Comparison of ENCODE assay signal across 9 cellular contexts in genomic region chr1:12177156-12177998, GRCh38. TPM values are rescaled to one million over a fixed set of nuclear protein-coding genes. Genes with fewer than 3 reads are reported as not detected.
DNase-seq lines count a peak whose midpoint lies in the region; ATAC-seq, FAIRE-seq and TF ChIP-seq lines count a peak whose summit lies in the region.
"Had no signal": no experiment of that assay in that cellular context is flagged by ENCODE, and none has a peak within 500 bp of the region (broad histone marks: within the 10 kb centered on the region; RNA-seq: fewer than 3 reads in every experiment).

No MANE protein-coding gene starts in this region.

- H3K36me3 Mint-ChIP-seq in MCF 10A (ENCODE audit: insufficient read depth, unreplicated experiment) = no peaks in the 10 kb centered on the region
- H3K36me3 Mint-ChIP-seq in activated T-helper 17 cell treated with anti-CD3 and anti-CD28 coated beads, Interleukin-2, amount 50 U/mL, for 72 hours (ENCODE audit: low read depth) = peaks cover 100% of the 10 kb centered on the region

- CTCF ChIA-PET in MCF 10A (lab: Yijun Ruan, JAX) = interaction anchor here (0.6 to 0.8 kb wide), 2 partner anchors 31 to 247 kb away, joined by 3 to 4 read pairs; no protein-coding TSS in a partner anchor

- peaks cover 6% of the 10 kb centered on the region for H3K4me1 Mint-ChIP-seq in MCF 10A (ENCODE audit: insufficient read depth, unreplicated experiment)
- peaks cover 60% of the 10 kb centered on the region for H3K4me1 Mint-ChIP-seq in activated T-helper 17 cell treated with anti-CD3 and anti-CD28 coated beads, Interleukin-2, amount 50 U/mL, for 72 hours

- intact Hi-C loops in breast epithelium (cut with DNase I; ENCODE audit: low total_unique reads) (no loop called here), MCF 10A (cut with micrococcal nuclease) (no loop called here), lower lobe of right lung (cut with DNase I) (no loop called here), transverse colon (cut with DNase I; ENCODE audit: low total_unique reads) (no loop called here)

- peaks cover 17% of the 10 kb centered on the region for H3K27me3 Mint-ChIP-seq in MCF 10A (ENCODE audit: insufficient read depth, unreplicated experiment)
- H3K27me3 Mint-ChIP-seq in activated T-helper 17 cell treated with anti-CD3 and anti-CD28 coated beads, Interleukin-2, amount 50 U/mL, for 72 hours = no peaks in the 10 kb centered on the region

- H3K4me3 ChIP-seq in breast epithelium = no peak overlapping the region
- H3K4me3 ChIP-seq in lower lobe of right lung = peak overlapping the region; percentile 6
- H3K4me3 ChIP-seq in transverse colon = no peak overlapping the region

- 84 to 93% methylated on average over 7 to 22 of the region's 24 CpGs for WGBS in transverse colon (ENCODE audit: low coverage in 1 of 2), 2 donors

- H3K9me3 Mint-ChIP-seq in MCF 10A (ENCODE audit: unreplicated experiment) = no peaks in the 10 kb centered on the region
- H3K9me3 Mint-ChIP-seq in activated T-helper 17 cell treated with anti-CD3 and anti-CD28 coated beads, Interleukin-2, amount 50 U/mL, for 72 hours = no peaks in the 10 kb centered on the region

- H3K27me3 ChIP-seq in breast epithelium = no peaks in the 10 kb centered on the region
- no peaks in the 10 kb centered on the region for H3K27me3 ChIP-seq in lower lobe of right lung (ENCODE audit: low read depth)
- H3K27me3 ChIP-seq in transverse colon = no peaks in the 10 kb centered on the region

- no peaks in the 10 kb centered on the region for H3K9me3 ChIP-seq in breast epithelium
- H3K9me3 ChIP-seq in lower lobe of right lung = no peaks in the 10 kb centered on the region
- no peaks in the 10 kb centered on the region for H3K9me3 ChIP-seq in transverse colon

- H3K4me1 ChIP-seq in breast epithelium = no peaks in the 10 kb centered on the region
- H3K4me1 ChIP-seq in lower lobe of right lung = peaks cover 100% of the 10 kb centered on the region
- H3K4me1 ChIP-seq in transverse colon = peaks cover 9 to 71% (median 35%) of the 10 kb centered on the region in 4 donors

- no TSS peak for BruUV-seq in MCF 10A (replicated peaks; lab: Mats Ljungman, UMichigan)

- FAIRE-seq in GM19239 (lab: Jason Lieb, UNC) = no peak

- H3K36me3 ChIP-seq in breast epithelium (no peaks in the 10 kb centered on the region), lower lobe of right lung (no peaks in the 10 kb centered on the region), transverse colon (no peaks in the 10 kb centered on the region)

- H3K27ac ChIP-seq in breast epithelium (peak overlapping the region; percentile 13 to 81), lower lobe of right lung (peak overlapping the region; percentile 74), transverse colon (peak overlapping the region; percentile 51 to 87 (median 82))
- H3K27ac ChIP-seq: KMS-11 had no signal

- TF ChIP-seq EP300 in transverse colon (IDR thresholded peaks at IDR 0.05; ENCODE audit: low read depth) = no peak

- TF ChIP-seq POLR2A in breast epithelium (IDR thresholded peaks at IDR 0.05) (no peak), transverse colon (IDR thresholded peaks at IDR 0.05) (no peak)

- H3K4me3 Mint-ChIP-seq in MCF 10A (ENCODE audit: unreplicated experiment) = no peak overlapping the region
- H3K4me3 Mint-ChIP-seq in activated T-helper 17 cell treated with anti-CD3 and anti-CD28 coated beads, Interleukin-2, amount 50 U/mL, for 72 hours = peak overlapping the region; percentile 95

- POLR2A ChIA-PET in MCF 10A (lab: Yijun Ruan, JAX) = interaction anchor here (0.6 kb wide), 2 partner anchors 11 to 60 kb away, joined by 3 to 4 read pairs; no protein-coding TSS in a partner anchor

- H3K27ac Mint-ChIP-seq in MCF 10A (ENCODE audit: low read depth, unreplicated experiment) = no peak overlapping the region
- H3K27ac Mint-ChIP-seq in activated T-helper 17 cell treated with anti-CD3 and anti-CD28 coated beads, Interleukin-2, amount 50 U/mL, for 72 hours = peak overlapping the region; percentile 99

- TF ChIP-seq CTCF in breast epithelium (IDR thresholded peaks at IDR 0.05) (no peak), MCF 10A (IDR thresholded peaks at IDR 0.05; ENCODE audit: unreplicated experiment) (no peak), lower lobe of right lung (IDR thresholded peaks at IDR 0.05) (no peak), transverse colon (IDR thresholded peaks at IDR 0.05) (no peak)

- peak; percentile 2 for ATAC-seq in activated T-helper 17 cell treated with anti-CD3 and anti-CD28 coated beads, Interleukin-2, amount 50 U/mL, for 72 hours (replicated peaks)
- ATAC-seq in lower lobe of right lung (no peak), GM21576 (IDR thresholded peaks at IDR 0.05; ENCODE audit: unreplicated experiment) (no peak)
- no peak for ATAC-seq in activated CD4-positive, CD25-positive, alpha-beta regulatory T cell treated with anti-CD3 and anti-CD28 coated beads, Interleukin-2, amount 50 U/mL, for 24 hours

- DNase-seq in breast epithelium (ENCODE audit: low spot score in 2 of 2) = no peak
- no peak for DNase-seq in MCF 10A (ENCODE audit: unreplicated experiment)
- DNase-seq in lower lobe of right lung = no peak
- no peak for DNase-seq in transverse colon
- no peak for DNase-seq in GM19239 (ENCODE audit: insufficient read length, low spot score)

- in situ Hi-C loops in transverse colon (cut with MboI; ENCODE audit: low pct_ligation_motif_present in 1 of 4, low pct_unique_long_range_greater_than_20kb in 1 of 4, low sequenced_read_pairs in 3 of 4) = no loop called here

RNA-seq across cellular contexts. Expression of gene TNFRSF1B, which starts 10.6 kb away (rescaled TPM):
- total RNA-seq in breast epithelium (10 to 100 TPM; 25.0 to 48.8 (median 35.1) TPM), MCF 10A (2022) (0.22 TPM in 1 of 2 replicates, not detected in the other), lower lobe of right lung (67.0 TPM), transverse colon (10 to 100 TPM; 11.1 to 17.3 (median 15.3) TPM)
- 100 to 1,000 TPM; 291 to 379 TPM for total RNA-seq in activated T-helper 17 cell treated with anti-CD3 and anti-CD28 coated beads, Interleukin-2, amount 50 U/mL, for 72 hours

RNA-seq across cellular contexts. Expression of gene VPS13D, which starts 52.5 kb away (rescaled TPM):
- total RNA-seq in breast epithelium (100 to 1,000 TPM in 1 of 3 donors, 10 to 100 TPM in 2; 73.9 to 115 (median 96.4) TPM), MCF 10A (2022) (36.5 and 39.3 TPM in 2 replicates), lower lobe of right lung (81.7 TPM), transverse colon (100 to 1,000 TPM; 101 to 136 (median 116) TPM)
- total RNA-seq in activated T-helper 17 cell treated with anti-CD3 and anti-CD28 coated beads, Interleukin-2, amount 50 U/mL, for 72 hours = 10 to 100 TPM; 30.4 to 35.6 TPM
